14 cellular contexts compared by ENCODE assay signal in the genomic region with DNA sequence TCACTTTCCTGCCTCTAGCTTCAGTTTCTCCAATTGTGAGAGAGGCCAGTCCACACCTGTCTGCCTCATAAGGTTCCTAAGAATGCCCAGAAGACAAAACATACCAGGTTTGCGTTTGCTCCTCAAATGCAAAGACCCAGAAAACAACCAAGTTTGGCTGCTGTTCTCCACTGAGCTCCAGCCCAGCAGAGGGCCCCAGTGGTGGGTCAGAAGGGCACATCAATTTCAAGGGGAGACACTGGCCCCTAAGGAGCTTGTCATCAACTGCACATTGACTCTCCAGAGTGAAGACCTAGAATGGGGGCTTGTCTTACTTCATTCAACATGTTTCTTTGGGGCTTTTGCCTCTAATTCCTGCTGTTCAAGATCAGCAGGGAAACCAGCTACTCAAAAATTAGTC.
DNase-seq lines count a peak whose midpoint lies in the region; ATAC-seq and TF ChIP-seq lines count a peak whose summit lies in the region.
"Had no signal": no experiment of that assay in that cellular context is flagged by ENCODE, and none has a peak within 500 bp of the region (broad histone marks: within the 10 kb centered on the region; RNA-seq: fewer than 3 reads in every experiment).

No MANE protein-coding gene starts in this region.

- POLR2A ChIA-PET in PC-3 (lab: Charles Lee; ENCODE audit: unreplicated experiment), result no interaction called here

- H3K27me3 ChIP-seq in PC-3 (ENCODE audit: low read length), result peaks cover 74% of the 10 kb centered on the region
- no peaks in the 10 kb centered on the region for H3K27me3 ChIP-seq in endodermal cell (ENCODE audit: control insufficient read depth, insufficient read depth, low read length, poor library complexity, severe bottlenecking)
- H3K27me3 ChIP-seq in WERI-Rb-1 (ENCODE audit: insufficient read depth, low read depth, severe bottlenecking), result no peaks in the 10 kb centered on the region
- H3K27me3 ChIP-seq: BLaER1 treated with 17β-estradiol and CSF1 and Interleukin-3, amounts not matched to agents 10 nM and 100 nM had no signal

- no peaks in the 10 kb centered on the region for H3F3A ChIP-seq in PC-3 (ENCODE audit: low read length, unreplicated experiment)

- no peak overlapping the region for H3K27ac ChIP-seq in PC-3 (ENCODE audit: low read length)
- H3K27ac ChIP-seq in endodermal cell (ENCODE audit: low read depth, low read length), result no peak overlapping the region
- H3K27ac ChIP-seq in WERI-Rb-1, result no peak overlapping the region
- H3K27ac ChIP-seq: BLaER1 treated with 17β-estradiol and CSF1 and Interleukin-3, amounts not matched to agents 10 nM and 100 nM had no signal

- H3K36me3 ChIP-seq in PC-3 (ENCODE audit: low read depth, low read length), result no peaks in the 10 kb centered on the region
- no peaks in the 10 kb centered on the region for H3K36me3 ChIP-seq in endodermal cell (ENCODE audit: control insufficient read depth, insufficient read depth, low read length)
- H3K36me3 ChIP-seq in WERI-Rb-1, result no peaks in the 10 kb centered on the region
- H3K36me3 ChIP-seq: BLaER1 treated with 17β-estradiol and CSF1 and Interleukin-3, amounts not matched to agents 10 nM and 100 nM had no signal

- H3K9ac ChIP-seq in PC-3 (ENCODE audit: low read length), result no peak overlapping the region
- H3K9ac ChIP-seq in endodermal cell (ENCODE audit: extremely low read depth, low read length, poor library complexity, severe bottlenecking), result no peak overlapping the region
- H3K9ac ChIP-seq: BLaER1 treated with 17β-estradiol and CSF1 and Interleukin-3, amounts not matched to agents 10 nM and 100 nM had no signal

- H3K27me3 Mint-ChIP-seq in endodermal cell (ENCODE audit: insufficient read depth), result peaks cover 6% of the 10 kb centered on the region

- no peaks in the 10 kb centered on the region for H3K9me3 Mint-ChIP-seq in endodermal cell
- H3K9me3 Mint-ChIP-seq: CD4-positive, CD25-positive, alpha-beta regulatory T cell; IgD-negative memory B cell had no signal

- no peaks in the 10 kb centered on the region for H3K79me2 ChIP-seq in PC-3 (ENCODE audit: low read length)

- no peaks in the 10 kb centered on the region for H4K20me1 ChIP-seq in PC-3 (ENCODE audit: low read length)
- H4K20me1 ChIP-seq: BLaER1 treated with 17β-estradiol and CSF1 and Interleukin-3, amounts not matched to agents 10 nM and 100 nM had no signal

- ATAC-seq in PC-3, result no peak

- no peaks in the 10 kb centered on the region for H3K9me2 ChIP-seq in PC-3 (replicated peaks; ENCODE audit: low read length)

- H3K4me3 ChIP-seq in GM12864 (ENCODE audit: low read depth, low read length) (no peak overlapping the region), PC-3 (ENCODE audit: low read length) (no peak overlapping the region), endodermal cell (ENCODE audit: low read length) (no peak overlapping the region), WERI-Rb-1 (ENCODE audit: low read depth, low read length) (no peak overlapping the region)
- H3K4me3 ChIP-seq: BLaER1 treated with 17β-estradiol and CSF1 and Interleukin-3, amounts not matched to agents 10 nM and 100 nM had no signal

- H2AFZ ChIP-seq in PC-3 (ENCODE audit: low read length), result no peak overlapping the region

- CTCF ChIA-PET in PC-3 (lab: Charles Lee), result no interaction called here

- in situ Hi-C loops in G401 (cut with HindIII; ENCODE audit: low sequenced_read_pairs), result no loop called here

- no peaks in the 10 kb centered on the region for H3K36me3 Mint-ChIP-seq in endodermal cell (ENCODE audit: low read depth)
- H3K36me3 Mint-ChIP-seq: CD4-positive, CD25-positive, alpha-beta regulatory T cell had no signal

- WGBS in endodermal cell (ENCODE audit: insufficient coverage in 1 of 2, insufficient read length in 1 of 2), 2 experiments, result 80% methylated on average over 1 of the region's 1 CpG; no CpG with 5 or more reads in 1 of the 2 experiments

- DNase-seq in GM12864 (ENCODE audit: low read depth), result no peak
- peak; percentile 29 for DNase-seq in NAMALWA (ENCODE audit: low spot score)
- DNase-seq in PC-3, result no peak
- DNase-seq in endodermal cell, result peak; percentile 66
- DNase-seq in DMS79 treated with DMSO at 0.1 percent for 48 hours (lab: John Stamatoyannopoulos, UW), result no peak
- no peak for DNase-seq in WERI-Rb-1
- DNase-seq in stimulated activated CD4-positive, alpha-beta T cell treated with anti-CD3 and anti-CD28 coated beads, Interleukin-4, amount 100 ng/mL, for 4 hours, result no peak
- DNase-seq in G401 (ENCODE audit: low spot score), result no peak
- DNase-seq: 8988T; ACHN; CD4-positive, CD25-positive, alpha-beta regulatory T cell; DMS53 had no signal

- no peak overlapping the region for H3K27ac Mint-ChIP-seq in endodermal cell
- H3K27ac Mint-ChIP-seq: CD4-positive, CD25-positive, alpha-beta regulatory T cell; IgD-negative memory B cell had no signal

- H3K4me1 ChIP-seq in PC-3 (ENCODE audit: insufficient read depth, low read length), result no peaks in the 10 kb centered on the region
- no peaks in the 10 kb centered on the region for H3K4me1 ChIP-seq in endodermal cell (ENCODE audit: control insufficient read depth, insufficient read depth, low read length)

- no peaks in the 10 kb centered on the region for H3K4me1 Mint-ChIP-seq in endodermal cell
- H3K4me1 Mint-ChIP-seq: CD4-positive, CD25-positive, alpha-beta regulatory T cell; IgD-negative memory B cell had no signal

- no TSS peak for BruUV-seq in PC-3 (replicated peaks; lab: Mats Ljungman, UMichigan)

- intact Hi-C loops in PC-3 (cut with micrococcal nuclease), result no loop called here

- TF ChIP-seq CTCF in GM12864 (IDR thresholded peaks at IDR 0.05; ENCODE audit: low read depth, low read length, missing control alignments), result peak; percentile 7
- TF ChIP-seq CTCF in PC-3 (conservative IDR thresholded peaks at IDR 0.05; ENCODE audit: low read depth, low read length), result 0 out of 2 replicates have a peak, but pooled peaks have one; percentile 23
- TF ChIP-seq CTCF in endodermal cell (conservative IDR thresholded peaks at IDR 0.05), result peak; percentile 53
- TF ChIP-seq CTCF in WERI-Rb-1 (IDR thresholded peaks at IDR 0.05; ENCODE audit: low read depth, low read length), result no peak

- H3K9me3 ChIP-seq in PC-3 (ENCODE audit: low read length) (no peaks in the 10 kb centered on the region), endodermal cell (ENCODE audit: control insufficient read depth, low read length) (no peaks in the 10 kb centered on the region), WERI-Rb-1 (ENCODE audit: severe bottlenecking) (no peaks in the 10 kb centered on the region)
- H3K9me3 ChIP-seq: BLaER1 treated with 17β-estradiol and CSF1 and Interleukin-3, amounts not matched to agents 10 nM and 100 nM had no signal

- H3K4me3 Mint-ChIP-seq in endodermal cell, result no peak overlapping the region
- H3K4me3 Mint-ChIP-seq: CD4-positive, CD25-positive, alpha-beta regulatory T cell; IgD-negative memory B cell had no signal

- no peak overlapping the region for H3K4me2 ChIP-seq in PC-3 (ENCODE audit: low read length)
- H3K4me2 ChIP-seq: BLaER1 treated with 17β-estradiol and CSF1 and Interleukin-3, amounts not matched to agents 10 nM and 100 nM had no signal

Comparison
In these comparisons a context has a peak if more than half of its experiments do, and no peak if none do; other contexts are left out.
1. DNase-seq: peak in NAMALWA (single experiment) and endodermal cell (single experiment); none in GM12864 (single experiment), PC-3 (single experiment), DMS79 treated with DMSO at 0.1 percent for 48 hours (single experiment), WERI-Rb-1 (single experiment), stimulated activated CD4-positive, alpha-beta T cell treated with anti-CD3 and anti-CD28 coated beads, Interleukin-4, amount 100 ng/mL, for 4 hours (0 of 2) and G401 (single experiment).